21 cellular contexts compared by ENCODE assay signal in genomic region chr9:130996205-130996604, GRCh38. TPM values are rescaled to one million over a fixed set of nuclear protein-coding genes. Genes with fewer than 3 reads are reported as not detected.
"Had no signal": no experiment of that assay in that cellular context is flagged by ENCODE, and none has a peak within 500 bp of the region (broad histone marks: within the 10 kb centered on the region; RNA-seq: fewer than 3 reads in every experiment).

No MANE protein-coding gene starts in this region.

- H3K4me3 ChIP-seq: left ventricle myocardium inferior, lower lobe of right lung, ovary, smooth muscle cell, uterus had no signal

- DNase-seq: dermis blood vessel endothelial cell; effector CD4-positive, alpha-beta T cell; foreskin keratinocyte; immature natural killer cell; kidney; left cardiac atrium; left ventricle myocardium inferior; lower lobe of right lung; naive thymus-derived CD4-positive, alpha-beta T cell; nephron progenitor cell; ovary; stimulated activated CD4-positive, alpha-beta T cell treated with anti-CD3 and anti-CD28 coated beads, Interleukin-2, amount 100 ng/mL, for 48 hours; stimulated activated naive CD4-positive, alpha-beta T cell treated with Interleukin-2 at 50 U/mL for 16 hours; uterus had no signal

- H3K4me2 ChIP-seq: smooth muscle cell had no signal

- H3K9me3 Mint-ChIP-seq: endodermal cell; immature natural killer cell; memory B cell; naive thymus-derived CD4-positive, alpha-beta T cell; nephron progenitor cell; type B pancreatic cell had no signal

- H3K4me1 Mint-ChIP-seq: immature natural killer cell had no signal

- H3K36me3 ChIP-seq: left ventricle myocardium inferior, lower lobe of right lung, ovary, uterus had no signal

- FAIRE-seq: colon, endothelial cell of umbilical vein, kidney had no signal

- H3K4me1 ChIP-seq: foreskin keratinocyte, uterus had no signal

- H3K9me3 ChIP-seq: left ventricle myocardium inferior, lower lobe of right lung, ovary, uterus had no signal

- H3K27ac ChIP-seq: foreskin keratinocyte, left ventricle myocardium inferior, lower lobe of right lung, ovary, uterus had no signal

- H3K4me3 Mint-ChIP-seq: endodermal cell; immature natural killer cell; memory B cell; naive thymus-derived CD4-positive, alpha-beta T cell; nephron progenitor cell; type B pancreatic cell had no signal

- H3K27ac Mint-ChIP-seq: endodermal cell; immature natural killer cell; memory B cell; naive thymus-derived CD4-positive, alpha-beta T cell; nephron progenitor cell had no signal

- H3K36me3 Mint-ChIP-seq: immature natural killer cell; memory B cell; naive thymus-derived CD4-positive, alpha-beta T cell; type B pancreatic cell had no signal

- H3K27me3 ChIP-seq: ovary had no signal

- ATAC-seq: foreskin keratinocyte, right cardiac atrium had no signal

RNA-seq across cellular contexts. Expression of gene LAMC3, which starts 12.8 kb away (rescaled TPM):
- total RNA-seq: foreskin keratinocyte had no signal
- polyA plus RNA-seq: foreskin keratinocyte, immature natural killer cell had no signal

RNA-seq across cellular contexts. Expression of gene FIBCD1, which starts 57.2 kb away (rescaled TPM):
- total RNA-seq: endothelial cell of umbilical vein; naive thymus-derived CD4-positive, alpha-beta T cell had no signal
- polyA plus RNA-seq: immature natural killer cell; naive thymus-derived CD4-positive, alpha-beta T cell had no signal
